8 cellular contexts compared by ENCODE assay signal in genomic region chr17:80720624-80721577, GRCh38.
A peak's percentile ranks its signal among the peaks of the same experiment; 100 is the strongest.
DNase-seq lines count a peak whose midpoint lies in the region; ATAC-seq and TF ChIP-seq lines count a peak whose summit lies in the region.

No MANE protein-coding gene starts in this region.

- H3K4ac ChIP-seq in trophoblast cell (ENCODE audit: low read depth, low read length), result no peak overlapping the region

- no peak for ATAC-seq in GM18519 (IDR thresholded peaks at IDR 0.05; ENCODE audit: low FRiP score, unreplicated experiment)

- H3K79me2 ChIP-seq in trophoblast cell (ENCODE audit: control insufficient read depth, insufficient read depth, low read length, poor library complexity), result no peaks in the 10 kb centered on the region

- no peak overlapping the region for H2AK5ac ChIP-seq in trophoblast cell (ENCODE audit: low read length)

- H3K23ac ChIP-seq in trophoblast cell (ENCODE audit: low read length), result no peak overlapping the region

- H3K79me1 ChIP-seq in trophoblast cell (ENCODE audit: low read length), result no peaks in the 10 kb centered on the region

- no peak overlapping the region for H4K91ac ChIP-seq in trophoblast cell (ENCODE audit: low read depth, low read length)

- no peak overlapping the region for H2BK5ac ChIP-seq in trophoblast cell (ENCODE audit: low read depth, low read length, poor library complexity)

- no peak overlapping the region for H3K4me3 ChIP-seq in astrocyte of the spinal cord (ENCODE audit: low read depth, low read length)
- no peak overlapping the region for H3K4me3 ChIP-seq in trophoblast cell (ENCODE audit: low read depth, low read length)

- no peak overlapping the region for H4K12ac ChIP-seq in trophoblast cell (ENCODE audit: low read depth, low read length)

- no peak overlapping the region for H3K9ac ChIP-seq in trophoblast cell (ENCODE audit: low read length)

- H3K4me1 ChIP-seq in trophoblast cell (ENCODE audit: control insufficient read depth in 1 of 2, insufficient read depth in 2 of 2, low read length in 2 of 2), result peaks cover 10 to 12% of the 10 kb centered on the region in 2 experiments

- H4K8ac ChIP-seq in trophoblast cell (ENCODE audit: low read depth, low read length), result no peak overlapping the region

- peak overlapping the region; percentile 11 for H2BK120ac ChIP-seq in trophoblast cell (ENCODE audit: insufficient read depth, low read length, poor library complexity)

- no CpG with 5 or more reads among the region's 35 CpGs for WGBS in trophoblast cell (ENCODE audit: extremely low coverage, insufficient coverage, insufficient read length)

- no peaks in the 10 kb centered on the region for H3K27me3 ChIP-seq in trophoblast cell (ENCODE audit: insufficient read depth, low read length)

- H3K36me3 ChIP-seq in trophoblast cell (ENCODE audit: control insufficient read depth in 1 of 2, insufficient read depth in 2 of 2, low read length in 2 of 2), result no peaks in the 10 kb centered on the region

- H3K14ac ChIP-seq in trophoblast cell (ENCODE audit: low read length), result no peak overlapping the region

- DNase-seq in COLO668 (lab: John Stamatoyannopoulos, UW; ENCODE audit: unreplicated experiment) (peak; percentile 60), T-helper 2 cell (peak in 3 of 5 experiments; percentile 23 to 81 (median 74)), astrocyte of the spinal cord (ENCODE audit: low read depth, low spot score) (peak; percentile 73), trophoblast cell (peak; percentile 51 to 81), iPS-NIHi7 (ENCODE audit: extremely low spot score) (no peak), pons (ENCODE audit: low spot score) (no peak), Ammon's horn (ENCODE audit: low spot score) (no peak)

- no peak overlapping the region for H2AFZ ChIP-seq in trophoblast cell (ENCODE audit: insufficient read depth, low read length, poor library complexity)

- H2BK12ac ChIP-seq in trophoblast cell (ENCODE audit: low read length), result no peak overlapping the region

- no peak overlapping the region for H3K4me2 ChIP-seq in trophoblast cell (ENCODE audit: low read length)

- in situ Hi-C loops in astrocyte of the spinal cord (cut with HindIII; ENCODE audit: low sequenced_read_pairs), result no loop called here

- no peak overlapping the region for H3K27ac ChIP-seq in trophoblast cell (ENCODE audit: low read depth, low read length)

- no peak for TF ChIP-seq CTCF in astrocyte of the spinal cord (IDR thresholded peaks at IDR 0.05; ENCODE audit: low read depth, low read length)

- no peaks in the 10 kb centered on the region for H3K9me3 ChIP-seq in trophoblast cell (ENCODE audit: insufficient read depth, low read depth, low read length)

- H3K18ac ChIP-seq in trophoblast cell (ENCODE audit: low read length), result no peak overlapping the region

Comparison
In these comparisons a context has a peak if more than half of its experiments do, and no peak if none do; other contexts are left out.
1. DNase-seq: peak in COLO668 (single experiment), T-helper 2 cell (3 of 5), astrocyte of the spinal cord (single experiment) and trophoblast cell (2 of 2); none in iPS-NIHi7 (single experiment), pons (single experiment) and Ammon's horn (single experiment).